17 cellular contexts compared by ENCODE assay signal in genomic region chr3:194888916-194889315, GRCh38.
"Had no signal": no experiment of that assay in that cellular context is flagged by ENCODE, and none has a peak within 500 bp of the region (broad histone marks: within the 10 kb centered on the region; RNA-seq: fewer than 3 reads in every experiment).

No MANE protein-coding gene starts in this region.

- H3K27me3 ChIP-seq: esophagus squamous epithelium, gastroesophageal sphincter, neutrophil, upper lobe of left lung, uterus had no signal

- H3K27ac ChIP-seq: epithelial cell of prostate, esophagus squamous epithelium, gastroesophageal sphincter, neutrophil, upper lobe of left lung, uterus had no signal

- H3K4me1 Mint-ChIP-seq: naive thymus-derived CD8-positive, alpha-beta T cell had no signal

- DNase-seq: cerebellar nuclear complex; effector memory CD4-positive, alpha-beta T cell; esophagus squamous epithelium; foreskin fibroblast; left colon; mammary epithelial cell; mucosa of descending colon; naive thymus-derived CD8-positive, alpha-beta T cell; posterior cingulate gyrus; right cardiac atrium; stimulated activated CD4-positive, alpha-beta T cell treated with anti-CD3 and anti-CD28 coated beads, Interleukin-12 subunit alpha, Interleukin-12 subunit beta, amount 100 ng/mL, for 4 hours; stimulated activated naive CD4-positive, alpha-beta T cell treated with Interleukin-2 at 50 U/mL for 16 hours; upper lobe of left lung; uterus had no signal

- H3K4me1 ChIP-seq: esophagus squamous epithelium, gastroesophageal sphincter, uterus had no signal

- H3K36me3 ChIP-seq: esophagus squamous epithelium, gastroesophageal sphincter, neutrophil, upper lobe of left lung, uterus had no signal

- ATAC-seq: gastroesophageal sphincter; left colon; mucosa of descending colon; naive thymus-derived CD8-positive, alpha-beta T cell; right cardiac atrium had no signal

- H3K27ac Mint-ChIP-seq: naive thymus-derived CD8-positive, alpha-beta T cell had no signal

- H3K4me3 ChIP-seq: esophagus squamous epithelium, gastroesophageal sphincter, mucosa of descending colon, upper lobe of left lung, uterus had no signal

- H3K9me3 ChIP-seq: uterus had no signal
